33 cellular contexts compared by ENCODE assay signal in the genomic region with DNA sequence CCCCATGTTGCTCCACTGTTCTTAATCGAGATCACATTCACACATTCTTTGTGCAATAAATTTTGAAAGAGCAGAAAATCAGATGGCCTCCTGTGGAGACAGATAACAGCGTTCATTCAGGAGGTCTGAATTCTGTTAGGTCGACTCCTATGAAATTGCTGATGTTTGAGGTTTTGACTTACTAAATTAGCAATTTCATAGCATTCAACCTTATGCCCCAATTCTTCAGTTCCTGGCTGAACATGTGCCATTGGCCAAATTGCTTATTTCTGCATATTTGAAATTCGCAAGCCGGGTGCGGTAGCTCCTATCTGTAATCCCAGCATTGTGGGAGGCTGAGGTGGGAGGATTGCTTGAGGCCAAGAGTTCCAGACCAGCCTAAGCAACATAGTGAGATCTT. TPM values are rescaled to one million over a fixed set of nuclear protein-coding genes. Genes with fewer than 3 reads are reported as not detected.
"Had no signal": no experiment of that assay in that cellular context is flagged by ENCODE, and none has a peak within 500 bp of the region (broad histone marks: within the 10 kb centered on the region; RNA-seq: fewer than 3 reads in every experiment).

No MANE protein-coding gene starts in this region.

- FAIRE-seq: bronchial epithelial cell had no signal

- H3K4me1 ChIP-seq: ascending aorta had no signal

- DNase-seq: activated CD4-positive, alpha-beta memory T cell treated with anti-CD3 and anti-CD28 coated beads, Interleukin-2, amount 10 ng/mL, durations not matched to agents 7 days and 5 days; activated CD4-positive, alpha-beta T cell treated with anti-CD3 and anti-CD28 coated beads for 1 hour; activated CD4-positive, alpha-beta T cell treated with anti-CD3 and anti-CD28 coated beads for 36 hours; activated CD4-positive, alpha-beta T cell treated with anti-CD3 and anti-CD28 coated beads for 48 hours; activated CD4-positive, alpha-beta T cell treated with anti-CD3 and anti-CD28 coated beads, Interleukin-2, amount 10 ng/mL, durations not matched to agents 7 days and 5 days; activated CD4-positive, alpha-beta T cell treated with anti-CD3 and anti-CD28 coated beads, Interleukin-2, amount 50 U/mL, for 48 hours; activated CD4-positive, CD25-positive, alpha-beta regulatory T cell; activated CD8-positive, alpha-beta memory T cell treated with anti-CD3 and anti-CD28 coated beads for 24 hours; activated CD8-positive, alpha-beta memory T cell treated with anti-CD3 and anti-CD28 coated beads, Interleukin-2, amount 10 ng/mL, durations not matched to agents 7 days and 5 days; activated CD8-positive, alpha-beta memory T cell treated with anti-CD3 and anti-CD28 coated beads, Interleukin-2, amount 50 U/mL, for 48 hours; activated CD8-positive, alpha-beta T cell treated with anti-CD3 and anti-CD28 coated beads, Interleukin-2, amount 10 ng/mL, durations not matched to agents 7 days and 5 days; activated effector memory CD4-positive, alpha-beta T cell treated with Interleukin-2 at 50 U/mL for 16 hours; activated gamma-delta T cell; activated naive CD4-positive, alpha-beta T cell treated with anti-CD3 and anti-CD28 coated beads, Interleukin-2, amount 10 ng/mL, durations not matched to agents 7 days and 5 days; activated naive CD4-positive, alpha-beta T cell treated with Interleukin-2 at 50 U/mL for 16 hours; activated naive CD8-positive, alpha-beta T cell treated with anti-CD3 and anti-CD28 coated beads, Interleukin-2, amount 10 ng/mL, durations not matched to agents 7 days and 5 days; activated naive CD8-positive, alpha-beta T cell treated with anti-CD3 and anti-CD28 coated beads, Interleukin-2, amount 50 U/mL, for 24 hours; activated T-cell treated with anti-CD3 and anti-CD28 coated beads, Interleukin-2, amount 50 U/mL, for 24 hours; activated T-cell treated with anti-CD3 and anti-CD28 coated beads, Interleukin-2, amount 50 U/mL, for 48 hours; amygdala; anterior cingulate cortex; caudate nucleus; cerebellar nuclear complex; T-helper 1 cell; T-helper 2 cell; T-helper 9 cell; WERI-Rb-1 had no signal

- H3K27me3 ChIP-seq: ascending aorta, cardiac muscle cell had no signal

- H3K36me3 ChIP-seq: cardiac muscle cell, WERI-Rb-1 had no signal

- H3K4me3 ChIP-seq: ascending aorta, cardiac muscle cell had no signal

- H3K27ac ChIP-seq: ascending aorta, cardiac muscle cell, WERI-Rb-1 had no signal

- H3K9me3 ChIP-seq: ascending aorta had no signal

- ATAC-seq: activated CD4-positive, alpha-beta T cell treated with anti-CD3 and anti-CD28 coated beads for 36 hours; activated CD4-positive, CD25-positive, alpha-beta regulatory T cell treated with anti-CD3 and anti-CD28 coated beads, Interleukin-2, amount 50 U/mL, for 24 hours; activated CD8-positive, alpha-beta memory T cell treated with anti-CD3 and anti-CD28 coated beads, Interleukin-2, amount 10 ng/mL, durations not matched to agents 7 days and 5 days; activated CD8-positive, alpha-beta T cell treated with anti-CD3 and anti-CD28 coated beads, Interleukin-2, amount 10 ng/mL, durations not matched to agents 7 days and 5 days; activated naive CD8-positive, alpha-beta T cell treated with anti-CD3 and anti-CD28 coated beads, Interleukin-2, amount 50 U/mL, for 24 hours; WTC11 had no signal

RNA-seq across cellular contexts. Expression of gene C16orf74, which starts 22.1 kb away (rescaled TPM):
- total RNA-seq: activated T-helper 2 cell treated with anti-CD3 and anti-CD28 coated beads, Interferon-gamma antibody, Interleukin-2, Interleukin-4, amounts not matched to agents 10 μg/mL and 5 μg/mL and 100 μg/mL, durations not matched to agents 14 hours and 24 hours and 36 hours; ascending aorta had no signal
